In genomic region chr12:25387136-25388050, GRCh38 we compare ENCODE assay signal across 8 cellular contexts.
DNase-seq lines count a peak whose midpoint lies in the region; ATAC-seq, FAIRE-seq and TF ChIP-seq lines count a peak whose summit lies in the region.

No MANE protein-coding gene starts in this region.

- peak overlapping the region; percentile 92 for H3K9ac ChIP-seq in DND-41 (ENCODE audit: low read depth, low read length)

- peak overlapping the region; percentile 75 for H3K4me2 ChIP-seq in DND-41 (ENCODE audit: insufficient read depth, low read length)

- peaks cover 20% of the 10 kb centered on the region for H3K4me1 ChIP-seq in DND-41 (ENCODE audit: insufficient read depth, low read length)

- H3K4me3 ChIP-seq in DND-41 (ENCODE audit: low read depth in 1 of 2, low read length in 2 of 2) = peak overlapping the region; percentile 58 to 72; a peak in 3 of 4 replicates

- peak overlapping the region; percentile 81 for H2AFZ ChIP-seq in DND-41 (ENCODE audit: low read depth, low read length)

- DNase-seq in DND-41 = peak; percentile 82
- DNase-seq in NCI-H446 (lab: John Stamatoyannopoulos, UW) = peak; percentile 62 to 84
- peak; percentile 49 to 73 for DNase-seq in activated CD4-positive, alpha-beta T cell treated with anti-CD3 and anti-CD28 coated beads for 24 hours (ENCODE audit: low read depth in 2 of 2)
- peak; percentile 85 for DNase-seq in kidney tubule cell (ENCODE audit: low spot score)
- DNase-seq in stimulated activated CD4-positive, alpha-beta T cell treated with anti-CD3 and anti-CD28 coated beads, Interleukin-15, amount 100 ng/mL, for 48 hours (ENCODE audit: low read depth in 2 of 2) = peak; percentile 36 to 73

- H3K9me3 ChIP-seq in DND-41 (ENCODE audit: insufficient read depth, low read length, severe bottlenecking) = no peaks in the 10 kb centered on the region

- TF ChIP-seq CTCF in DND-41 (IDR thresholded peaks at IDR 0.05; ENCODE audit: borderline replicate concordance, extremely low read depth, low read length, poor library complexity, severe bottlenecking) = peak; percentile 94

- no peaks in the 10 kb centered on the region for H3K27me3 ChIP-seq in DND-41 (ENCODE audit: insufficient read depth, low read length, poor library complexity)

- ATAC-seq in DND-41 (ENCODE audit: insufficient read depth, low read depth) = peak; percentile 45
- peak; percentile 37 for ATAC-seq in HG02885 (IDR thresholded peaks at IDR 0.05; ENCODE audit: poor library complexity, unreplicated experiment)
- no peak for ATAC-seq in HG03442 (IDR thresholded peaks at IDR 0.05; ENCODE audit: unreplicated experiment)

- no peaks in the 10 kb centered on the region for H3K79me2 ChIP-seq in DND-41 (ENCODE audit: insufficient read depth, low read length)

- FAIRE-seq in colon (lab: Jason Lieb, UNC) = peak; percentile 33

- no peaks in the 10 kb centered on the region for H3K36me3 ChIP-seq in DND-41 (ENCODE audit: insufficient read depth, low read length)

- H4K20me1 ChIP-seq in DND-41 (ENCODE audit: insufficient read depth, low read length) = no peaks in the 10 kb centered on the region

- H3K27ac ChIP-seq in DND-41 (ENCODE audit: low read length) = peak overlapping the region; percentile 54; the same call in 1 of the 2 replicates
